Comparison of ENCODE assay signal across 22 cellular contexts in genomic region chr2:120632796-120633646, GRCh38.
A peak's percentile ranks its signal among the peaks of the same experiment; 100 is the strongest.
DNase-seq lines count a peak whose midpoint lies in the region; ATAC-seq, FAIRE-seq and TF ChIP-seq lines count a peak whose summit lies in the region.
"Had no signal": no experiment of that assay in that cellular context is flagged by ENCODE, and none has a peak within 500 bp of the region (broad histone marks: within the 10 kb centered on the region; RNA-seq: fewer than 3 reads in every experiment).

No MANE protein-coding gene starts in this region.

- peaks cover 17% of the 10 kb centered on the region for H3K4me1 Mint-ChIP-seq in endothelial cell (ENCODE audit: unreplicated experiment)
- H3K4me1 Mint-ChIP-seq: activated naive CD8-positive, alpha-beta T cell treated with anti-CD3 and anti-CD28 coated beads, Interleukin-2, amount 10 ng/mL, durations not matched to agents 7 days and 5 days; stimulated activated naive CD8-positive, alpha-beta T cell treated with anti-CD3 and anti-CD28 coated beads, Interleukin-15, amount 100 ng/mL, for 72 hours had no signal

- DNase-seq in NCI-H1092 (lab: John Stamatoyannopoulos, UW) (peak; percentile 57), NCI-H2171 treated with DMSO at 0.1 percent for 48 hours (lab: John Stamatoyannopoulos, UW) (peak; percentile 39), endothelial cell (ENCODE audit: low spot score) (no peak), thyroid gland (peak; percentile 84 to 87), GM19239 (ENCODE audit: insufficient read length, low spot score) (no peak), NCI-H2227 treated with DMSO at 0.1 percent for 48 hours (lab: John Stamatoyannopoulos, UW) (no peak)
- DNase-seq: activated CD8-positive, alpha-beta T cell treated with anti-CD3 and anti-CD28 coated beads, Interleukin-2, amount 10 ng/mL, durations not matched to agents 7 days and 5 days; activated naive CD8-positive, alpha-beta T cell treated with anti-CD3 and anti-CD28 coated beads, Interleukin-2, amount 10 ng/mL, durations not matched to agents 7 days and 5 days; Calu3; erythroblast; Karpas-422; left ventricle myocardium inferior; NCI-H1417 treated with DMSO at 0.1 percent for 48 hours; NCI-H510A treated with DMSO at 0.1 percent for 48 hours; ovary; Right ventricle myocardium superior; stimulated activated CD4-positive, alpha-beta T cell treated with anti-CD3 and anti-CD28 coated beads, Interleukin-2, amount 100 ng/mL, for 24 hours; stimulated activated naive CD8-positive, alpha-beta T cell treated with anti-CD3 and anti-CD28 coated beads, Interleukin-15, amount 100 ng/mL, for 72 hours; T-helper 2 cell had no signal

- peak overlapping the region; percentile 91 to 95 (median 91) for H3K27ac ChIP-seq in thyroid gland
- H3K27ac ChIP-seq: left ventricle myocardium inferior, ovary, vagina had no signal

- peaks cover 39 to 72% of the 10 kb centered on the region in 2 donors for H3K4me1 ChIP-seq in thyroid gland
- H3K4me1 ChIP-seq: left ventricle myocardium inferior, vagina had no signal

- TF ChIP-seq POLR2A in thyroid gland (IDR thresholded peaks at IDR 0.05), result no peak

- peak overlapping the region; percentile 27 for H3K27ac Mint-ChIP-seq in endothelial cell (ENCODE audit: unreplicated experiment)
- H3K27ac Mint-ChIP-seq: activated CD8-positive, alpha-beta T cell treated with anti-CD3 and anti-CD28 coated beads, Interleukin-2, amount 10 ng/mL, durations not matched to agents 7 days and 5 days; activated naive CD8-positive, alpha-beta T cell treated with anti-CD3 and anti-CD28 coated beads, Interleukin-2, amount 10 ng/mL, durations not matched to agents 7 days and 5 days; stimulated activated naive CD8-positive, alpha-beta T cell treated with anti-CD3 and anti-CD28 coated beads, Interleukin-15, amount 100 ng/mL, for 72 hours had no signal

- H3K27me3 Mint-ChIP-seq in endothelial cell (ENCODE audit: unreplicated experiment), result peaks cover 8% of the 10 kb centered on the region
- H3K27me3 Mint-ChIP-seq: activated naive CD8-positive, alpha-beta T cell treated with anti-CD3 and anti-CD28 coated beads, Interleukin-2, amount 10 ng/mL, durations not matched to agents 7 days and 5 days; stimulated activated naive CD8-positive, alpha-beta T cell treated with anti-CD3 and anti-CD28 coated beads, Interleukin-15, amount 100 ng/mL, for 72 hours had no signal

- no peak overlapping the region for H3K4me3 ChIP-seq in thyroid gland (replicated peaks in 1 of 3)
- H3K4me3 ChIP-seq: left ventricle myocardium inferior, ovary, vagina had no signal

- no peaks in the 10 kb centered on the region for H3K9me3 Mint-ChIP-seq in endothelial cell (ENCODE audit: unreplicated experiment)
- H3K9me3 Mint-ChIP-seq: activated naive CD8-positive, alpha-beta T cell treated with anti-CD3 and anti-CD28 coated beads, Interleukin-2, amount 10 ng/mL, durations not matched to agents 7 days and 5 days; stimulated activated naive CD8-positive, alpha-beta T cell treated with anti-CD3 and anti-CD28 coated beads, Interleukin-15, amount 100 ng/mL, for 72 hours had no signal

- no peaks in the 10 kb centered on the region for H3K36me3 ChIP-seq in thyroid gland
- H3K36me3 ChIP-seq: left ventricle myocardium inferior, ovary, vagina had no signal

- no peaks in the 10 kb centered on the region for H3K9me3 ChIP-seq in thyroid gland
- H3K9me3 ChIP-seq: left ventricle myocardium inferior, ovary, vagina had no signal

- H3K36me3 Mint-ChIP-seq in endothelial cell (ENCODE audit: low read depth, unreplicated experiment), result no peaks in the 10 kb centered on the region
- H3K36me3 Mint-ChIP-seq: activated naive CD8-positive, alpha-beta T cell treated with anti-CD3 and anti-CD28 coated beads, Interleukin-2, amount 10 ng/mL, durations not matched to agents 7 days and 5 days had no signal

- intact Hi-C loops in thyroid gland (cut with DNase I), result no loop called here

- WGBS in thyroid gland, 2 donors, result 40 to 61% methylated on average over 14 to 17 of the region's 17 CpGs

- no peak for ATAC-seq in HG03432 (IDR thresholded peaks at IDR 0.05; ENCODE audit: unreplicated experiment)
- ATAC-seq: activated CD8-positive, alpha-beta T cell treated with anti-CD3 and anti-CD28 coated beads, Interleukin-2, amount 10 ng/mL, durations not matched to agents 7 days and 5 days; stimulated activated naive CD8-positive, alpha-beta T cell treated with anti-CD3 and anti-CD28 coated beads, Interleukin-15, amount 100 ng/mL, for 72 hours had no signal

- H3K27me3 ChIP-seq in thyroid gland, result no peaks in the 10 kb centered on the region
- H3K27me3 ChIP-seq: ovary, vagina had no signal

- H3K4me3 Mint-ChIP-seq in endothelial cell (ENCODE audit: unreplicated experiment), result no peak overlapping the region
- H3K4me3 Mint-ChIP-seq: activated CD8-positive, alpha-beta T cell treated with anti-CD3 and anti-CD28 coated beads, Interleukin-2, amount 10 ng/mL, durations not matched to agents 7 days and 5 days; activated naive CD8-positive, alpha-beta T cell treated with anti-CD3 and anti-CD28 coated beads, Interleukin-2, amount 10 ng/mL, durations not matched to agents 7 days and 5 days; stimulated activated naive CD8-positive, alpha-beta T cell treated with anti-CD3 and anti-CD28 coated beads, Interleukin-15, amount 100 ng/mL, for 72 hours had no signal

- TF ChIP-seq CTCF in endothelial cell (IDR thresholded peaks at IDR 0.05; ENCODE audit: unreplicated experiment), result no peak
- TF ChIP-seq CTCF in thyroid gland (IDR thresholded peaks at IDR 0.05), result no peak

- no peak for FAIRE-seq in GM19239 (lab: Jason Lieb, UNC)
- FAIRE-seq: frontal cortex had no signal

Comparison
In these comparisons a context has a peak if more than half of its experiments do, and no peak if none do; other contexts are left out.
1. DNase-seq: peak in NCI-H1092 (single experiment), NCI-H2171 treated with DMSO at 0.1 percent for 48 hours (single experiment) and thyroid gland (2 of 2); none in endothelial cell (single experiment), GM19239 (single experiment) and NCI-H2227 treated with DMSO at 0.1 percent for 48 hours (single experiment).